1 cellular context compared by ENCODE assay signal in the genomic region with DNA sequence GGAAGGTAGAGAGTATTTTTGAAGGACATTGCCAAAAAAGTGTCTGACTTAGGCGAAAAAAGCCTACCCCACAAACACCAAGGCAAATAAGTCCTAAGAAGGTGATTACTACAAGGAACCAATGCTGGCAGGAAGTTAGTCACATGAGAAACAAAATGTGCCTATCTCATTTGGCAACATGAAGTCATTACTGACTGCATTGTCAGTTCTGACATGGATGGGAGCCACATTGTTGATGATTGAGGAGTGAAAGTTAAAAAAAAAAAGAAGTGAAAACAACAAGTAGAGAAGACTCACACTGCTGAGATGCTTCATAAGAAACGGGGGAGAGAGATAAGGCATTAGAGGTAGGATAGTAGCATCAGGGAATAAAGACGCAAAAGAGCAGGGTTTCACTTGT.
TF ChIP-seq lines count a peak whose summit lies in the region.

No MANE protein-coding gene starts in this region.

TF ChIP-seq in K562, 482 proteins besides CTCF, POLR2A, EP300 and RAD21 (continued from another document and continues in another):
- TF ChIP-seq ZNF561 (CRISPR knock-in tag; conservative IDR thresholded peaks at IDR 0.05) (no peak), TFAM (CRISPR knock-in tag; conservative IDR thresholded peaks at IDR 0.05) (no peak), CCAR2 (IDR thresholded peaks at IDR 0.05; ENCODE audit: low read depth, low read length) (no peak), E2F5 (CRISPR knock-in tag; IDR thresholded peaks at IDR 0.05) (no peak), FOXK2 (conservative IDR thresholded peaks at IDR 0.05 in 1 of 2, IDR thresholded peaks at IDR 0.05 in 1 of 2; ENCODE audit: low read depth in 2 of 2) (peak in 1 of 2 experiments; percentile 25; a peak in 1 of 4 replicates), BCOR (IDR thresholded peaks at IDR 0.05) (no peak), GATAD2A (IDR thresholded peaks at IDR 0.05) (no peak), NFE2 (IDR thresholded peaks at IDR 0.05; ENCODE audit: low read depth) (0 out of 2 replicates have a peak, but pooled peaks have one; percentile 22), PKNOX1 (IDR thresholded peaks at IDR 0.05) (peak; percentile 37), CAMTA2 (CRISPR knock-in tag; conservative IDR thresholded peaks at IDR 0.05) (no peak), ZNF395 (CRISPR knock-in tag; IDR thresholded peaks at IDR 0.05) (no peak), CBFA2T2 (conservative IDR thresholded peaks at IDR 0.05) (no peak; the same call in 1 of the 2 replicates), HNRNPL (IDR thresholded peaks at IDR 0.05; ENCODE audit: low read depth, low read length) (no peak), SMARCA4 (IDR thresholded peaks at IDR 0.05) (0 out of 2 replicates have a peak, but pooled peaks have one; percentile 11), NEUROD1 (IDR thresholded peaks at IDR 0.05; ENCODE audit: borderline replicate concordance, low read depth, low read length, partially characterized antibody) (no peak), ZNF175 (CRISPR knock-in tag; IDR thresholded peaks at IDR 0.05; ENCODE audit: low read depth) (peak; percentile 76; the same call in 1 of the 2 replicates), RFX7 (CRISPR knock-in tag; IDR thresholded peaks at IDR 0.05) (no peak), MEIS2 (IDR thresholded peaks at IDR 0.05; ENCODE audit: partially characterized antibody) (peak; percentile 75), HEY1 (CRISPR knock-in tag; IDR thresholded peaks at IDR 0.05; ENCODE audit: borderline replicate concordance) (no peak), KDM2B (CRISPR knock-in tag; IDR thresholded peaks at IDR 0.05) (no peak), ARID1B (IDR thresholded peaks at IDR 0.05) (no peak), ADNP (tag; IDR thresholded peaks at IDR 0.05) (no peak), ZNF324 (CRISPR knock-in tag; IDR thresholded peaks at IDR 0.05) (no peak), ZNF253 (CRISPR knock-in tag; conservative IDR thresholded peaks at IDR 0.05) (no peak), ZNF354B (CRISPR knock-in tag; IDR thresholded peaks at IDR 0.05) (no peak), XRCC3 (IDR thresholded peaks at IDR 0.05) (no peak), NCOA2 (IDR thresholded peaks at IDR 0.05; ENCODE audit: partially characterized antibody in 2 of 2) (no peak), CREB1 (IDR thresholded peaks at IDR 0.05) (no peak), CREB1 (CRISPR knock-in tag; IDR thresholded peaks at IDR 0.05) (0 out of 2 replicates have a peak, but pooled peaks have one; percentile 26), TCF3 (CRISPR knock-in tag; IDR thresholded peaks at IDR 0.05) (peak; percentile 36; the same call in 1 of the 2 replicates), TRIM24 (IDR thresholded peaks at IDR 0.05) (peak in 1 of 2 experiments; percentile 7; a peak in 1 of 4 replicates), ZFX (CRISPR knock-in tag; IDR thresholded peaks at IDR 0.05) (no peak), BHLHE40 (IDR thresholded peaks at IDR 0.05; ENCODE audit: low read length) (peak; percentile 73; the same call in 1 of the 2 replicates), LEF1 (IDR thresholded peaks at IDR 0.05) (peak; percentile 41; the same call in 1 of the 2 replicates), ERF (CRISPR knock-in tag; IDR thresholded peaks at IDR 0.05) (no peak), BRD9 (IDR thresholded peaks at IDR 0.05; ENCODE audit: low read depth, partially characterized antibody) (no peak), MNT (conservative IDR thresholded peaks at IDR 0.05) (no peak), ZNF384 (IDR thresholded peaks at IDR 0.05; ENCODE audit: low read depth, low read length) (peak; percentile 76), ZNF121 (CRISPR knock-in tag; conservative IDR thresholded peaks at IDR 0.05) (no peak), TBP (optimal IDR thresholded peaks at IDR 0.05; ENCODE audit: low read depth, low read length) (no peak), ZNF174 (CRISPR knock-in tag; IDR thresholded peaks at IDR 0.05) (no peak), DMBX1 (CRISPR knock-in tag; IDR thresholded peaks at IDR 0.05; ENCODE audit: borderline replicate concordance) (peak; percentile 12; the same call in 1 of the 2 replicates), HNRNPLL (IDR thresholded peaks at IDR 0.05; ENCODE audit: low read depth, low read length, poor library complexity, severe bottlenecking) (no peak), PHF20 (IDR thresholded peaks at IDR 0.05; ENCODE audit: partially characterized antibody) (no peak)
- TF ChIP-seq, protein P1, sequence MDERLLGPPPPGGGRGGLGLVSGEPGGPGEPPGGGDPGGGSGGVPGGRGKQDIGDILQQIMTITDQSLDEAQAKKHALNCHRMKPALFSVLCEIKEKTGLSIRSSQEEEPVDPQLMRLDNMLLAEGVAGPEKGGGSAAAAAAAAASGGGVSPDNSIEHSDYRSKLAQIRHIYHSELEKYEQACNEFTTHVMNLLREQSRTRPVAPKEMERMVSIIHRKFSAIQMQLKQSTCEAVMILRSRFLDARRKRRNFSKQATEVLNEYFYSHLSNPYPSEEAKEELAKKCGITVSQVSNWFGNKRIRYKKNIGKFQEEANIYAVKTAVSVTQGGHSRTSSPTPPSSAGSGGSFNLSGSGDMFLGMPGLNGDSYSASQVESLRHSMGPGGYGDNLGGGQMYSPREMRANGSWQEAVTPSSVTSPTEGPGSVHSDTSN (CRISPR knock-in tag; IDR thresholded peaks at IDR 0.05; ENCODE audit: low read depth), result no peak
- TF ChIP-seq, protein P1 (tag; conservative IDR thresholded peaks at IDR 0.05; ENCODE audit: low read depth), result peak; percentile 89
- TF ChIP-seq, protein P2, sequence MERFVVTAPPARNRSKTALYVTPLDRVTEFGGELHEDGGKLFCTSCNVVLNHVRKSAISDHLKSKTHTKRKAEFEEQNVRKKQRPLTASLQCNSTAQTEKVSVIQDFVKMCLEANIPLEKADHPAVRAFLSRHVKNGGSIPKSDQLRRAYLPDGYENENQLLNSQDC (CRISPR knock-in tag; IDR thresholded peaks at IDR 0.05), result no peak
- TF ChIP-seq, protein P3, sequence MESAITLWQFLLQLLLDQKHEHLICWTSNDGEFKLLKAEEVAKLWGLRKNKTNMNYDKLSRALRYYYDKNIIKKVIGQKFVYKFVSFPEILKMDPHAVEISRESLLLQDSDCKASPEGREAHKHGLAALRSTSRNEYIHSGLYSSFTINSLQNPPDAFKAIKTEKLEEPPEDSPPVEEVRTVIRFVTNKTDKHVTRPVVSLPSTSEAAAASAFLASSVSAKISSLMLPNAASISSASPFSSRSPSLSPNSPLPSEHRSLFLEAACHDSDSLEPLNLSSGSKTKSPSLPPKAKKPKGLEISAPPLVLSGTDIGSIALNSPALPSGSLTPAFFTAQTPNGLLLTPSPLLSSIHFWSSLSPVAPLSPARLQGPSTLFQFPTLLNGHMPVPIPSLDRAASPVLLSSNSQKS (CRISPR knock-in tag; IDR thresholded peaks at IDR 0.05), result no peak
- TF ChIP-seq, protein P4, sequence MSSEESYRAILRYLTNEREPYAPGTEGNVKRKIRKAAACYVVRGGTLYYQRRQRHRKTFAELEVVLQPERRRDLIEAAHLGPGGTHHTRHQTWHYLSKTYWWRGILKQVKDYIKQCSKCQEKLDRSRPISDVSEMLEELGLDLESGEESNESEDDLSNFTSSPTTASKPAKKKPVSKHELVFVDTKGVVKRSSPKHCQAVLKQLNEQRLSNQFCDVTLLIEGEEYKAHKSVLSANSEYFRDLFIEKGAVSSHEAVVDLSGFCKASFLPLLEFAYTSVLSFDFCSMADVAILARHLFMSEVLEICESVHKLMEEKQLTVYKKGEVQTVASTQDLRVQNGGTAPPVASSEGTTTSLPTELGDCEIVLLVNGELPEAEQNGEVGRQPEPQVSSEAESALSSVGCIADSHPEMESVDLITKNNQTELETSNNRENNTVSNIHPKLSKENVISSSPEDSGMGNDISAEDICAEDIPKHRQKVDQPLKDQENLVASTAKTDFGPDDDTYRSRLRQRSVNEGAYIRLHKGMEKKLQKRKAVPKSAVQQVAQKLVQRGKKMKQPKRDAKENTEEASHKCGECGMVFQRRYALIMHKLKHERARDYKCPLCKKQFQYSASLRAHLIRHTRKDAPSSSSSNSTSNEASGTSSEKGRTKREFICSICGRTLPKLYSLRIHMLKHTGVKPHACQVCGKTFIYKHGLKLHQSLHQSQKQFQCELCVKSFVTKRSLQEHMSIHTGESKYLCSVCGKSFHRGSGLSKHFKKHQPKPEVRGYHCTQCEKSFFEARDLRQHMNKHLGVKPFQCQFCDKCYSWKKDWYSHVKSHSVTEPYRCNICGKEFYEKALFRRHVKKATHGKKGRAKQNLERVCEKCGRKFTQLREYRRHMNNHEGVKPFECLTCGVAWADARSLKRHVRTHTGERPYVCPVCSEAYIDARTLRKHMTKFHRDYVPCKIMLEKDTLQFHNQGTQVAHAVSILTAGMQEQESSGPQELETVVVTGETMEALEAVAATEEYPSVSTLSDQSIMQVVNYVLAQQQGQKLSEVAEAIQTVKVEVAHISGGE (CRISPR knock-in tag; IDR thresholded peaks at IDR 0.05), result 0 out of 6 replicates have a peak, but pooled peaks of 1 of the 3 experiments have one; percentile 22
- TF ChIP-seq, protein P5, sequence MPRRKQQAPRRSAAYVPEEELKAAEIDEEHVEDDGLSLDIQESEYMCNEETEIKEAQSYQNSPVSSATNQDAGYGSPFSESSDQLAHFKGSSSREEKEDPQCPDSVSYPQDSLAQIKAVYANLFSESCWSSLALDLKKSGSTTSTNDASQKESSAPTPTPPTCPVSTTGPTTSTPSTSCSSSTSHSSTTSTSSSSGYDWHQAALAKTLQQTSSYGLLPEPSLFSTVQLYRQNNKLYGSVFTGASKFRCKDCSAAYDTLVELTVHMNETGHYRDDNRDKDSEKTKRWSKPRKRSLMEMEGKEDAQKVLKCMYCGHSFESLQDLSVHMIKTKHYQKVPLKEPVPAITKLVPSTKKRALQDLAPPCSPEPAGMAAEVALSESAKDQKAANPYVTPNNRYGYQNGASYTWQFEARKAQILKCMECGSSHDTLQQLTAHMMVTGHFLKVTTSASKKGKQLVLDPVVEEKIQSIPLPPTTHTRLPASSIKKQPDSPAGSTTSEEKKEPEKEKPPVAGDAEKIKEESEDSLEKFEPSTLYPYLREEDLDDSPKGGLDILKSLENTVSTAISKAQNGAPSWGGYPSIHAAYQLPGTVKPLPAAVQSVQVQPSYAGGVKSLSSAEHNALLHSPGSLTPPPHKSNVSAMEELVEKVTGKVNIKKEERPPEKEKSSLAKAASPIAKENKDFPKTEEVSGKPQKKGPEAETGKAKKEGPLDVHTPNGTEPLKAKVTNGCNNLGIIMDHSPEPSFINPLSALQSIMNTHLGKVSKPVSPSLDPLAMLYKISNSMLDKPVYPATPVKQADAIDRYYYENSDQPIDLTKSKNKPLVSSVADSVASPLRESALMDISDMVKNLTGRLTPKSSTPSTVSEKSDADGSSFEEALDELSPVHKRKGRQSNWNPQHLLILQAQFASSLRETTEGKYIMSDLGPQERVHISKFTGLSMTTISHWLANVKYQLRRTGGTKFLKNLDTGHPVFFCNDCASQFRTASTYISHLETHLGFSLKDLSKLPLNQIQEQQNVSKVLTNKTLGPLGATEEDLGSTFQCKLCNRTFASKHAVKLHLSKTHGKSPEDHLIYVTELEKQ (CRISPR knock-in tag; IDR thresholded peaks at IDR 0.05), result no peak
